Comparison of ENCODE assay signal across 12 cellular contexts in genomic region chr14:73888971-73889370, GRCh38. TPM values are rescaled to one million over a fixed set of nuclear protein-coding genes. Genes with fewer than 3 reads are reported as not detected.
DNase-seq lines count a peak whose midpoint lies in the region; ATAC-seq and TF ChIP-seq lines count a peak whose summit lies in the region.
"Had no signal": no experiment of that assay in that cellular context is flagged by ENCODE, and none has a peak within 500 bp of the region (broad histone marks: within the 10 kb centered on the region; RNA-seq: fewer than 3 reads in every experiment).

No MANE protein-coding gene starts in this region.

- H3K27me3 ChIP-seq in SK-N-SH (ENCODE audit: insufficient read depth) (no peaks in the 10 kb centered on the region), Loucy (ENCODE audit: insufficient read depth, low read length, poor library complexity, severe bottlenecking) (no peaks in the 10 kb centered on the region), mammary epithelial cell (ENCODE audit: insufficient read depth, low read length) (no peaks in the 10 kb centered on the region), neural progenitor cell (no peaks in the 10 kb centered on the region)

- H3K4me1 ChIP-seq in SK-N-SH (ENCODE audit: control insufficient read depth in 1 of 2, insufficient read depth in 2 of 2, low read depth in 1 of 2, low read length in 1 of 2) (peaks cover 0 to 3% of the 10 kb centered on the region in 2 experiments; a peak in 3 of 4 replicates), Loucy (ENCODE audit: insufficient read depth, low read length, poor library complexity, severe bottlenecking) (peaks cover 39% of the 10 kb centered on the region), mammary epithelial cell (ENCODE audit: insufficient read depth, low read length) (peaks cover 17% of the 10 kb centered on the region), neural progenitor cell (peaks cover 10% of the 10 kb centered on the region)

- no peaks in the 10 kb centered on the region for H3K9me3 ChIP-seq in SK-N-SH
- no peaks in the 10 kb centered on the region for H3K9me3 ChIP-seq in Loucy (ENCODE audit: insufficient read depth, low read depth, low read length)
- no peaks in the 10 kb centered on the region for H3K9me3 ChIP-seq in mammary epithelial cell (replicated peaks; ENCODE audit: insufficient read depth, low read length)
- no peaks in the 10 kb centered on the region for H3K9me3 ChIP-seq in neural progenitor cell (ENCODE audit: low read depth)

- no peak overlapping the region for H2AFZ ChIP-seq in SK-N-SH (ENCODE audit: low read depth)
- no peak overlapping the region for H2AFZ ChIP-seq in Loucy (ENCODE audit: low read length)
- no peak overlapping the region for H2AFZ ChIP-seq in mammary epithelial cell (ENCODE audit: low read depth, low read length)
- no peak overlapping the region for H2AFZ ChIP-seq in neural progenitor cell (replicated peaks)

- POLR2A ChIA-PET in SK-N-SH (lab: Yijun Ruan, JAX) = no interaction called here

- H4K20me1 ChIP-seq in SK-N-SH (ENCODE audit: insufficient read depth) = peaks cover 51% of the 10 kb centered on the region
- H4K20me1 ChIP-seq in Loucy (ENCODE audit: insufficient read depth, low read length, poor library complexity, severe bottlenecking) = peaks cover 43% of the 10 kb centered on the region
- H4K20me1 ChIP-seq in mammary epithelial cell (ENCODE audit: insufficient read depth, low read length) = no peaks in the 10 kb centered on the region
- peaks cover 21% of the 10 kb centered on the region for H4K20me1 ChIP-seq in neural progenitor cell (ENCODE audit: low read depth)

- dilution Hi-C loops in mammary epithelial cell (cut with HindIII; ENCODE audit: low sequenced_read_pairs) = loop anchor here (5.0 kb wide), 2 partner anchors 37 to 107 kb away; partner anchors contain the start of gene PTGR2

- H3F3A ChIP-seq in SK-N-SH (replicated peaks; ENCODE audit: insufficient read depth) = peaks cover 8% of the 10 kb centered on the region
- H3F3A ChIP-seq in Loucy (ENCODE audit: low read depth) = no peaks in the 10 kb centered on the region
- H3F3A ChIP-seq in neural progenitor cell (ENCODE audit: low read depth) = peaks cover 29% of the 10 kb centered on the region

- CTCF ChIA-PET in SK-N-SH (lab: Yijun Ruan, JAX) (no interaction called here), mammary epithelial cell (lab: Charles Lee; ENCODE audit: low non-redundant PET) (no interaction called here)

- H3K9me3 Mint-ChIP-seq in neural progenitor cell = no peaks in the 10 kb centered on the region

- H3K27ac ChIP-seq in SK-N-SH (ENCODE audit: low read depth in 2 of 2, low read length in 1 of 2) (peak overlapping the region in 1 of 2 experiments; percentile 92; a peak in 1 of 4 replicates), mammary epithelial cell (ENCODE audit: insufficient read depth, low read depth, low read length) (peak overlapping the region; percentile 79), neural progenitor cell (no peak overlapping the region)
- H3K27ac ChIP-seq: 22Rv1 had no signal

- WGBS in SK-N-SH (ENCODE audit: low lambda C conversion rate) = 89% methylated on average over 2 of the region's 2 CpGs
- WGBS in mammary epithelial cell (ENCODE audit: low coverage, missing lambda C conversion rate) = 57% methylated on average over 2 of the region's 2 CpGs

- H3K36me3 ChIP-seq in SK-N-SH (replicated peaks in 1 of 2; ENCODE audit: control insufficient read depth in 1 of 2, insufficient read depth in 2 of 2, low read length in 1 of 2) = peaks cover 11 to 17% of the 10 kb centered on the region in 2 experiments
- H3K36me3 ChIP-seq in Loucy (ENCODE audit: insufficient read depth, low read length) = peaks cover 14% of the 10 kb centered on the region
- H3K36me3 ChIP-seq in mammary epithelial cell (ENCODE audit: insufficient read depth, low read length) = peaks cover 15% of the 10 kb centered on the region
- H3K36me3 ChIP-seq in neural progenitor cell = peaks cover 6% of the 10 kb centered on the region

- no TSS peak for BruUV-seq in mammary epithelial cell (replicated peaks; lab: Mats Ljungman, UMichigan)

- DNase-seq in SK-N-SH = no peak
- DNase-seq in mammary epithelial cell = peak; percentile 64
- no peak for DNase-seq in neural progenitor cell (ENCODE audit: low spot score)
- no peak for DNase-seq in NCI-H2227 treated with DMSO at 0.1 percent for 48 hours (lab: John Stamatoyannopoulos, UW)
- DNase-seq: activated gamma-delta T cell treated with Interleukin-2 at 50 U/mL for 16 hours, NCI-H524 treated with DMSO at 0.1 percent for 48 hours, T1000 had no signal

- intact Hi-C loops in mammary epithelial cell (cut with micrococcal nuclease) = loop anchor here (5.0 to 10.0 kb wide), 3 partner anchors 132 to 162 kb away; no protein-coding TSS in a partner anchor

- no peak overlapping the region for H3K27ac Mint-ChIP-seq in neural progenitor cell

- H3K79me2 ChIP-seq in SK-N-SH (ENCODE audit: insufficient read depth) (peaks cover 88% of the 10 kb centered on the region), Loucy (ENCODE audit: insufficient read depth, low read length) (peaks cover 84% of the 10 kb centered on the region), mammary epithelial cell (ENCODE audit: insufficient read depth, low read length) (peaks cover 78% of the 10 kb centered on the region), neural progenitor cell (ENCODE audit: low read depth) (peaks cover 85% of the 10 kb centered on the region)

- H3K27me3 Mint-ChIP-seq in neural progenitor cell (ENCODE audit: insufficient read depth, low read depth) = no peaks in the 10 kb centered on the region

- H3K36me3 Mint-ChIP-seq in neural progenitor cell = peaks cover 9% of the 10 kb centered on the region

- H3K4me1 Mint-ChIP-seq in neural progenitor cell = peaks cover 35% of the 10 kb centered on the region

- TF ChIP-seq CTCF in SK-N-SH (IDR thresholded peaks at IDR 0.05) = no peak
- no peak for TF ChIP-seq CTCF in Loucy (conservative IDR thresholded peaks at IDR 0.05; ENCODE audit: low read length)
- no peak for TF ChIP-seq CTCF in mammary epithelial cell (conservative IDR thresholded peaks at IDR 0.05 in 1 of 2, IDR thresholded peaks at IDR 0.05 in 1 of 2; ENCODE audit: extremely low read depth in 1 of 2, insufficient read depth in 1 of 2, low read depth in 1 of 2, low read length in 2 of 2)
- no peak for TF ChIP-seq CTCF in neural progenitor cell (IDR thresholded peaks at IDR 0.05)

- no peak for TF ChIP-seq EP300 in SK-N-SH (IDR thresholded peaks at IDR 0.05; ENCODE audit: borderline replicate concordance in 1 of 2, low read depth in 1 of 2, low read length in 1 of 2)

- H3K9me2 ChIP-seq in SK-N-SH = no peaks in the 10 kb centered on the region
- H3K9me2 ChIP-seq in Loucy (replicated peaks; ENCODE audit: low read depth, low read length) = no peaks in the 10 kb centered on the region

- H3K4me3 ChIP-seq in SK-N-SH (ENCODE audit: low read depth in 2 of 2, low read length in 1 of 2) (peak overlapping the region; percentile 84 to 90; a peak in 2 of 4 replicates), Loucy (ENCODE audit: low read length, poor library complexity, severe bottlenecking) (peak overlapping the region; percentile 98), mammary epithelial cell (replicated peaks in 1 of 3; ENCODE audit: insufficient read depth in 1 of 3, low read depth in 2 of 3, low read length in 3 of 3) (peak overlapping the region in 2 of 3 experiments; percentile 83 to 94), neural progenitor cell (no peak overlapping the region)

- no peak overlapping the region for H3K4me3 Mint-ChIP-seq in neural progenitor cell

- H3K9ac ChIP-seq in SK-N-SH (no peak overlapping the region), Loucy (ENCODE audit: low read depth, low read length, poor library complexity, severe bottlenecking) (peak overlapping the region; percentile 95), mammary epithelial cell (ENCODE audit: insufficient read depth, low read length) (no peak overlapping the region), neural progenitor cell (peak overlapping the region; percentile 76)

- no peak for TF ChIP-seq RAD21 in SK-N-SH (IDR thresholded peaks at IDR 0.05; ENCODE audit: low read length)

- in situ Hi-C loops in mammary epithelial cell (cut with MboI; ENCODE audit: low sequenced_read_pairs in 2 of 2) = no loop called here

- ATAC-seq in SK-N-SH treated with all-trans-retinoic acid at 6 μM for 48 hours (no peak), GM18868 (IDR thresholded peaks at IDR 0.05; ENCODE audit: unreplicated experiment) (no peak), HG03280 (IDR thresholded peaks at IDR 0.05; ENCODE audit: unreplicated experiment) (no peak)

- peak overlapping the region; percentile 75 for H3K4me2 ChIP-seq in SK-N-SH
- H3K4me2 ChIP-seq in Loucy (ENCODE audit: low read depth, low read length, poor library complexity, severe bottlenecking) = peak overlapping the region; percentile 78
- peak overlapping the region; percentile 82 for H3K4me2 ChIP-seq in mammary epithelial cell (ENCODE audit: insufficient read depth, low read depth, low read length)
- peak overlapping the region; percentile 94 for H3K4me2 ChIP-seq in neural progenitor cell

TF ChIP-seq in SK-N-SH, 30 proteins besides CTCF, POLR2A, EP300 and RAD21 (continues in another document):
- TF ChIP-seq NRF1 (IDR thresholded peaks at IDR 0.05; ENCODE audit: low read depth, low read length) = no peak
- TF ChIP-seq SIN3A (IDR thresholded peaks at IDR 0.05; ENCODE audit: borderline replicate concordance, low read depth, low read length) = no peak
- TF ChIP-seq MXI1 (IDR thresholded peaks at IDR 0.05; ENCODE audit: low read depth, low read length) = no peak
- no peak for TF ChIP-seq JUND (IDR thresholded peaks at IDR 0.05)

TF ChIP-seq in SK-N-SH treated with all-trans-retinoic acid at 6 μM for 48 hours, 23 proteins besides CTCF, POLR2A, EP300 and RAD21 (continues in another document):
- no peak for TF ChIP-seq ZNF565 (CRISPR knock-in tag; conservative IDR thresholded peaks at IDR 0.05; ENCODE audit: low read depth)

RNA-seq across cellular contexts. Expression of gene ZNF410, which starts 2.3 kb away (rescaled TPM):
- polyA plus RNA-seq in SK-N-SH (2012; rRNA removed) (22.8 and 28.7 TPM in 2 replicates), mammary epithelial cell (34.9 TPM)
- polyA plus RNA-seq in SK-N-SH (2012; cell fraction: cytosol; rRNA removed) = 26.0 and 26.9 TPM in 2 replicates
- 27.8 and 51.6 TPM in 2 replicates for polyA plus RNA-seq in SK-N-SH (2012; cell fraction: nucleus; rRNA removed)
- total RNA-seq in mammary epithelial cell (10 to 100 TPM; 58.3 to 93.9 TPM), neural progenitor cell (ENCODE audit: low replicate concordance) (55.1 and 56.4 TPM in 2 replicates)
- polyA minus RNA-seq in mammary epithelial cell = 76.9 TPM

RNA-seq across cellular contexts. Expression of gene PTGR2, which starts 37.3 kb away (rescaled TPM):
- polyA plus RNA-seq in SK-N-SH (2012; rRNA removed) (7.1 and 9.7 TPM in 2 replicates), mammary epithelial cell (2.8 TPM)
- polyA plus RNA-seq in SK-N-SH (2012; cell fraction: cytosol; rRNA removed) = 11.5 and 14.8 TPM in 2 replicates
- polyA plus RNA-seq in SK-N-SH (2012; cell fraction: nucleus; rRNA removed) = 5.1 and 11.6 TPM in 2 replicates
- total RNA-seq in mammary epithelial cell (1 to 10 TPM; 8.2 to 9.5 TPM), neural progenitor cell (ENCODE audit: low replicate concordance) (18.8 and 87.2 TPM in 2 replicates)
- polyA minus RNA-seq in mammary epithelial cell = 5.8 TPM

Comparison
In these comparisons a context has a peak if more than half of its experiments do, and no peak if none do; other contexts are left out.
1. H3K9ac ChIP-seq: peak in Loucy (single experiment) and neural progenitor cell (single experiment); none in SK-N-SH (single experiment) and mammary epithelial cell (single experiment).
2. Peak in every context shown above with its lines, with median percentiles within 50 percentile points of each other: H3K4me2 ChIP-seq.